ENCODE assay signal across 19 cellular contexts in genomic region chr11:68411501-68411991, GRCh38. TPM values are rescaled to one million over a fixed set of nuclear protein-coding genes. Genes with fewer than 3 reads are reported as not detected.
DNase-seq lines count a peak whose midpoint lies in the region; ATAC-seq and TF ChIP-seq lines count a peak whose summit lies in the region.
"Had no signal": no experiment of that assay in that cellular context is flagged by ENCODE, and none has a peak within 500 bp of the region (broad histone marks: within the 10 kb centered on the region; RNA-seq: fewer than 3 reads in every experiment).

No MANE protein-coding gene starts in this region.

- H4K8ac ChIP-seq in IMR-90 (ENCODE audit: low read depth in 2 of 2, low read length in 2 of 2), result no peak overlapping the region

- TF ChIP-seq CTCF in A673 (conservative IDR thresholded peaks at IDR 0.05; ENCODE audit: low read depth, low read length), result no peak
- TF ChIP-seq CTCF in IMR-90 (conservative IDR thresholded peaks at IDR 0.05; ENCODE audit: low read depth, low read length), result no peak
- no peak for TF ChIP-seq CTCF in RWPE1 (conservative IDR thresholded peaks at IDR 0.05; ENCODE audit: low read depth)

- POLR2A ChIA-PET in A673 (lab: Charles Lee; ENCODE audit: low non-redundant PET) (no interaction called here), IMR-90 (lab: Charles Lee; ENCODE audit: unreplicated experiment) (no interaction called here), RWPE1 (lab: Yijun Ruan, JAX; ENCODE audit: low non-redundant PET) (no interaction called here)

- BruUV-seq in A673 (replicated peaks; lab: Mats Ljungman, UMichigan) (no TSS peak), IMR-90 (replicated peaks; lab: Mats Ljungman, UMichigan) (no TSS peak)

- H3K9me1 ChIP-seq in IMR-90 (ENCODE audit: insufficient read depth, low read length), result peaks cover 11% of the 10 kb centered on the region; the same call in 1 of the 2 replicates

- no peak overlapping the region for H2BK120ac ChIP-seq in IMR-90 (ENCODE audit: low read depth, low read length)

- no peak for TF ChIP-seq RAD21 in IMR-90 (IDR thresholded peaks at IDR 0.05; ENCODE audit: low read length)

- H3K14ac ChIP-seq in IMR-90 (replicated peaks; ENCODE audit: low read depth, low read length), result no peak overlapping the region

- no peak overlapping the region for H4K5ac ChIP-seq in IMR-90 (ENCODE audit: low read depth, low read length)

- H2AFZ ChIP-seq in IMR-90 (replicated peaks; ENCODE audit: low read length, poor library complexity), result peak overlapping the region; percentile 33

- TF ChIP-seq POLR2A in IMR-90 (IDR thresholded peaks at IDR 0.05; ENCODE audit: low read depth, low read length), result no peak

- H3K36me3 Mint-ChIP-seq in activated naive CD4-positive, alpha-beta T cell treated with anti-CD3 and anti-CD28 coated beads, Interleukin-2, amount 50 U/mL, for 72 hours, result no peaks in the 10 kb centered on the region

- H3K27ac ChIP-seq in A673 (ENCODE audit: low read depth, low read length, poor library complexity, severe bottlenecking) (peak overlapping the region; percentile 15), IMR-90 (ENCODE audit: insufficient read depth, low read length) (no peak overlapping the region), RWPE1 (peak overlapping the region; percentile 5; the same call in 1 of the 2 replicates)
- H3K27ac ChIP-seq: sigmoid colon, testis had no signal

- no peak overlapping the region for H2BK20ac ChIP-seq in IMR-90 (ENCODE audit: low read depth, low read length)

- H4K91ac ChIP-seq in IMR-90 (ENCODE audit: insufficient read depth, low read depth, low read length), result no peak overlapping the region

- no peak overlapping the region for H3K56ac ChIP-seq in IMR-90 (ENCODE audit: extremely low read depth, insufficient read depth, low read length)

- WGBS in IMR-90 (ENCODE audit: extremely low coverage in 2 of 2, insufficient read length in 1 of 2), 2 experiments, result 93% methylated on average over 10 of the region's 17 CpGs; no CpG with 5 or more reads in 1 of the 2 experiments

- intact Hi-C loops in A673 (cut with micrococcal nuclease; ENCODE audit: unreplicated experiment) (no loop called here), IMR-90 (cut with micrococcal nuclease) (no loop called here)

- H3K27me3 ChIP-seq in A673 (replicated peaks; ENCODE audit: insufficient read depth, low read depth, low read length, poor library complexity) (no peaks in the 10 kb centered on the region), IMR-90 (ENCODE audit: control insufficient read depth, insufficient read depth, low read length) (no peaks in the 10 kb centered on the region)
- H3K27me3 ChIP-seq: sigmoid colon, testis had no signal

- H3K9me3 ChIP-seq in A673 (ENCODE audit: low read depth, low read length, poor library complexity, severe bottlenecking) (no peaks in the 10 kb centered on the region), IMR-90 (ENCODE audit: control insufficient read depth, insufficient read depth, low read length) (no peaks in the 10 kb centered on the region)
- H3K9me3 ChIP-seq: sigmoid colon, testis had no signal

- no peak overlapping the region for H3K18ac ChIP-seq in IMR-90 (ENCODE audit: low read depth, low read length)

- H3K23ac ChIP-seq in IMR-90 (ENCODE audit: low read depth, low read length), result no peak overlapping the region

- no peaks in the 10 kb centered on the region for H3K4me1 ChIP-seq in A673 (ENCODE audit: insufficient read depth, low read length, poor library complexity, severe bottlenecking)
- H3K4me1 ChIP-seq in IMR-90 (ENCODE audit: control insufficient read depth, insufficient read depth, low read length), result no peaks in the 10 kb centered on the region
- H3K4me1 ChIP-seq: sigmoid colon, testis had no signal

- no peaks in the 10 kb centered on the region for H3K79me1 ChIP-seq in IMR-90 (ENCODE audit: low read depth in 1 of 2, low read length in 2 of 2)

- H3K36me3 ChIP-seq in A673 (ENCODE audit: insufficient read depth, low read length, poor library complexity, severe bottlenecking), result peaks cover 71% of the 10 kb centered on the region
- H3K36me3 ChIP-seq in IMR-90 (ENCODE audit: control insufficient read depth, insufficient read depth, low read length), result peaks cover 62% of the 10 kb centered on the region

- peak; percentile 30 for DNase-seq in A673 (ENCODE audit: low spot score)
- no peak for DNase-seq in IMR-90
- DNase-seq in RWPE1 (ENCODE audit: low spot score), result no peak
- DNase-seq in mucosa of gallbladder (ENCODE audit: low spot score), result peak; percentile 27
- no peak for DNase-seq in activated naive CD4-positive, alpha-beta T cell treated with anti-CD3 and anti-CD28 coated beads, Interleukin-2, amount 50 U/mL, for 72 hours (ENCODE audit: low spot score in 2 of 2)
- DNase-seq in RKO (ENCODE audit: low spot score), result no peak
- DNase-seq: activated CD4-positive, alpha-beta T cell treated with anti-CD3 and anti-CD28 coated beads, Interleukin-2, amount 50 U/mL, for 1 hour; activated naive CD4-positive, alpha-beta T cell treated with anti-CD3 and anti-CD28 coated beads, Interleukin-2, amount 50 U/mL, for 16 hours; activated T-cell treated with anti-CD3 and anti-CD28 coated beads for 4 hours; glutamatergic neuron; H9; mesenchymal stem cell; sigmoid colon; stimulated activated CD4-positive, alpha-beta T cell treated with anti-CD3 and anti-CD28 coated beads, Interleukin-4, amount 100 ng/mL, for 1 hour; T-helper 9 cell; testis had no signal

- H2AK5ac ChIP-seq in IMR-90 (ENCODE audit: low read depth, low read length), result no peak overlapping the region

- H3K4ac ChIP-seq in IMR-90 (ENCODE audit: low read depth, low read length), result no peak overlapping the region

- in situ Hi-C loops in IMR-90 (cut with MboI; ENCODE audit: low sequenced_read_pairs), result no loop called here

- no peak overlapping the region for H3K9ac ChIP-seq in IMR-90 (ENCODE audit: low read depth, low read length)

- no peak overlapping the region for H2BK15ac ChIP-seq in IMR-90 (ENCODE audit: low read depth, low read length)

- H2BK5ac ChIP-seq in IMR-90 (ENCODE audit: low read depth, low read length, poor library complexity, severe bottlenecking), result no peak overlapping the region

- H3K4me2 ChIP-seq in IMR-90 (ENCODE audit: low read depth, low read length), result no peak overlapping the region

- dilution Hi-C loops in IMR-90 (cut with HindIII; ENCODE audit: low sequenced_read_pairs, unreplicated experiment), result no loop called here

- H3K9me3 Mint-ChIP-seq in activated naive CD4-positive, alpha-beta T cell treated with anti-CD3 and anti-CD28 coated beads, Interleukin-2, amount 50 U/mL, for 72 hours, result no peaks in the 10 kb centered on the region
- H3K9me3 Mint-ChIP-seq: brain, H9 had no signal

- H2AK9ac ChIP-seq in IMR-90 (replicated peaks; ENCODE audit: low read depth, low read length, poor library complexity), result no peak overlapping the region

- H3K4me3 ChIP-seq in A673 (ENCODE audit: low read depth, low read length, poor library complexity, severe bottlenecking) (no peak overlapping the region), IMR-90 (ENCODE audit: insufficient read depth, low read depth, low read length) (no peak overlapping the region)
- H3K4me3 ChIP-seq: sigmoid colon, testis had no signal

- ATAC-seq in IMR-90 (ENCODE audit: low read depth) (no peak), HG02588 (IDR thresholded peaks at IDR 0.05; ENCODE audit: unreplicated experiment) (no peak), HG03521 (IDR thresholded peaks at IDR 0.05; ENCODE audit: unreplicated experiment) (no peak)
- ATAC-seq in activated naive CD4-positive, alpha-beta T cell treated with anti-CD3 and anti-CD28 coated beads, Interleukin-2, amount 50 U/mL, for 72 hours, result no peak

- no peaks in the 10 kb centered on the region for H4K20me1 ChIP-seq in IMR-90 (ENCODE audit: insufficient read depth, low read length)

- no peak overlapping the region for H3K27ac Mint-ChIP-seq in activated naive CD4-positive, alpha-beta T cell treated with anti-CD3 and anti-CD28 coated beads, Interleukin-2, amount 50 U/mL, for 72 hours
- H3K27ac Mint-ChIP-seq: H9 had no signal

- CTCF ChIA-PET in A673 (lab: Charles Lee) (no interaction called here), IMR-90 (lab: Yijun Ruan, JAX) (no interaction called here), RWPE1 (lab: Yijun Ruan, JAX) (interaction anchor here (0.6 kb wide), 1 partner anchor 144 kb away, joined by 3 read pairs; no protein-coding TSS in a partner anchor)

TF ChIP-seq in IMR-90, 13 proteins besides CTCF, POLR2A, EP300 and RAD21:
- no peak for TF ChIP-seq MAZ (IDR thresholded peaks at IDR 0.05; ENCODE audit: borderline replicate concordance, low read depth, low read length)
- TF ChIP-seq CHD1 (IDR thresholded peaks at IDR 0.05; ENCODE audit: low read depth, low read length), result no peak
- TF ChIP-seq BHLHE40 (IDR thresholded peaks at IDR 0.05; ENCODE audit: low read depth, low read length), result no peak
- no peak for TF ChIP-seq CEBPB (IDR thresholded peaks at IDR 0.05; ENCODE audit: low read depth, low read length)
- TF ChIP-seq MXI1 (IDR thresholded peaks at IDR 0.05; ENCODE audit: borderline replicate concordance, low read depth, low read length), result no peak
- no peak for TF ChIP-seq RFX5 (IDR thresholded peaks at IDR 0.05; ENCODE audit: low read depth, low read length)
- no peak for TF ChIP-seq ELK1 (IDR thresholded peaks at IDR 0.05; ENCODE audit: borderline replicate concordance, low read depth, low read length)
TF ChIP-seq in IMR-90: peak in this region for 0.

RNA-seq across cellular contexts. Expression of gene PPP6R3, which starts 49.0 kb away (rescaled TPM):
- 153 and 158 TPM in 2 replicates for total RNA-seq in A673 (2021)
- total RNA-seq in IMR-90 (2012; rRNA removed), result 123 and 148 TPM in 2 replicates
- polyA plus RNA-seq in IMR-90 (2012; rRNA removed), result 29.0 and 30.1 TPM in 2 replicates
- polyA plus RNA-seq in IMR-90 (2012; cell fraction: cytosol; rRNA removed), result 10.6 and 16.4 TPM in 2 replicates
- 59.9 and 60.3 TPM in 2 replicates for polyA plus RNA-seq in IMR-90 (2012; cell fraction: nucleus; rRNA removed; ENCODE audit: low replicate concordance)
- 114 TPM for total RNA-seq in mucosa of gallbladder
- 100 to 1,000 TPM; 118 to 149 TPM for total RNA-seq in activated naive CD4-positive, alpha-beta T cell treated with anti-CD3 and anti-CD28 coated beads, Interleukin-2, amount 50 U/mL, for 72 hours

Comparison
In these comparisons a context has a peak if more than half of its experiments do, and no peak if none do; other contexts are left out.
1. DNase-seq: peak in A673 (single experiment) and mucosa of gallbladder (single experiment); none in IMR-90 (single experiment), RWPE1 (single experiment), activated naive CD4-positive, alpha-beta T cell treated with anti-CD3 and anti-CD28 coated beads, Interleukin-2, amount 50 U/mL, for 72 hours (0 of 2) and RKO (single experiment).